In the genomic region with DNA sequence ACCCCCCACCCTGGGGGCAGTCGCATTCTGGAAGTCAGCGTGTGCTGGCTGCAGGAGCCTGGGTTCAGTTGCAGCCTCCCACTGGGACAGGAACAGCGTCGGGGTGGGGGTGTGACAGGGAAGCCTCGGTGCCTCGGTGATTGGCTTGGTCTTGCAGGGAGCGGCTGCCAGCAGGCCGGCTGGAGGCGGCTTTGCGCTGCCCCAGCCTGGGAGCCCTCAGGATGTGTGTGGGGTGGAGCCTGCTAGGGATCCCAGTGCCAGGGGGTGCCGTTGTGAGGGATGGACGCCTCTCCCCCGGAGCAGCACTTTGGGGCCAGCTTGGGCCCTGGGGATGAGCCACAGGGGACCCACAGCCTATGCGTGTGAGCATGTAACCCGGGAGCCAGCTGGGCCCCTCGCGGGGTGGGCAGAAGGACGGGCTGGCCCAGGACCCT, we compare ENCODE assay signal across 8 cellular contexts.
DNase-seq lines count a peak whose midpoint lies in the region; ATAC-seq and TF ChIP-seq lines count a peak whose summit lies in the region.

No MANE protein-coding gene starts in this region.

- H3K4me1 ChIP-seq in transverse colon = peaks cover 24 to 53% (median 44%) of the 10 kb centered on the region in 4 donors

- 29% methylated on average over 17 of the region's 18 CpGs; no CpG with 5 or more reads in 1 of the 2 donors for WGBS in transverse colon (ENCODE audit: low coverage in 1 of 2), 2 donors

- H3K27me3 ChIP-seq in transverse colon = no peaks in the 10 kb centered on the region

- no peak for ATAC-seq in GM19395 (IDR thresholded peaks at IDR 0.05; ENCODE audit: unreplicated experiment)

- intact Hi-C loops in transverse colon (cut with DNase I; ENCODE audit: low total_unique reads) = no loop called here

- no peaks in the 10 kb centered on the region for H3K9me3 ChIP-seq in transverse colon

- in situ Hi-C loops in transverse colon (cut with MboI; ENCODE audit: low pct_ligation_motif_present in 1 of 4, low pct_unique_long_range_greater_than_20kb in 1 of 4, low sequenced_read_pairs in 3 of 4) = no loop called here

- no peak for TF ChIP-seq EP300 in transverse colon (IDR thresholded peaks at IDR 0.05; ENCODE audit: low read depth)

- no peak for TF ChIP-seq CTCF in transverse colon (IDR thresholded peaks at IDR 0.05)

- peak; percentile 51 for TF ChIP-seq POLR2A in transverse colon (IDR thresholded peaks at IDR 0.05)

- DNase-seq in EH (ENCODE audit: low read depth) (peak; percentile 87), NCI-H510A treated with DMSO at 0.1 percent for 48 hours (lab: John Stamatoyannopoulos, UW) (peak; percentile 47), epidermal melanocyte (ENCODE audit: insufficient read length, low spot score) (peak; percentile 84), mesenteric fat pad (ENCODE audit: low spot score) (peak; percentile 91), transverse colon (peak; percentile 82), NCI-H146 treated with DMSO at 0.1 percent for 48 hours (lab: John Stamatoyannopoulos, UW; ENCODE audit: unreplicated experiment) (no peak), NCI-H82 treated with DMSO at 0.1 percent for 48 hours (lab: John Stamatoyannopoulos, UW; ENCODE audit: unreplicated experiment) (no peak)

- H3K36me3 ChIP-seq in transverse colon = no peaks in the 10 kb centered on the region

- H3K27ac ChIP-seq in transverse colon = peak overlapping the region; percentile 79 to 89 (median 86)

- H3K4me3 ChIP-seq in transverse colon = peak overlapping the region; percentile 3 to 42 (median 34)

Comparison
In these comparisons a context has a peak if more than half of its experiments do, and no peak if none do; other contexts are left out.
1. DNase-seq: peak in EH (single experiment), NCI-H510A treated with DMSO at 0.1 percent for 48 hours (single experiment), epidermal melanocyte (single experiment), mesenteric fat pad (single experiment) and transverse colon (single experiment); none in NCI-H146 treated with DMSO at 0.1 percent for 48 hours (single experiment) and NCI-H82 treated with DMSO at 0.1 percent for 48 hours (single experiment).